In the genomic region with DNA sequence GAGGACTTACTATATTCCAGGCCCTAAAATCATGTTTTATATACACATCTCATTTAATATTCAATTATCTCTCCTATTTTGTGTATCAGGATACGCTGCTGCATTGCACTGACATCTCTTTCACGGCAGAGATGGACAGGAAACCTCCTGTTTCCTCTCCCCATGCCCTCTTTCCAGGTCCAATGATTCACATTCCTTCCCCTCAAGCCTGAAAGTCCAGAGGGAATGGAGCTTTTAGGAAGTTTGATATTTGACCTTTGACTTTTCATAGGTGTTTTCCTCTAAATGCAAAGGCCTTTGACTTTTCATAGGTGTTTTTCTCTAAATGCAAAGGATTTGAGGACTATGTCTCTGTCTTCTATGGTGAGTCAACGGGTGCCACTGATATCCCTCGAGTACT, we compare ENCODE assay signal across 37 cellular contexts.
"Had no signal": no experiment of that assay in that cellular context is flagged by ENCODE, and none has a peak within 500 bp of the region (broad histone marks: within the 10 kb centered on the region; RNA-seq: fewer than 3 reads in every experiment).

No MANE protein-coding gene starts in this region.

- H3K36me3 ChIP-seq: adrenal gland, ascending aorta, brain microvascular endothelial cell, esophagus muscularis mucosa, gastrocnemius medialis, heart right ventricle, WERI-Rb-1 had no signal

- H3K9me3 ChIP-seq: adrenal gland, ascending aorta, esophagus muscularis mucosa, gastrocnemius medialis, heart right ventricle had no signal

- H3K27ac ChIP-seq: adrenal gland, ascending aorta, brain microvascular endothelial cell, coronary artery, esophagus muscularis mucosa, foreskin keratinocyte, gastrocnemius medialis, heart right ventricle, WERI-Rb-1 had no signal

- H3K4me3 Mint-ChIP-seq: activated CD4-positive, alpha-beta memory T cell treated with anti-CD3 and anti-CD28 coated beads for 36 hours; activated CD4-positive, alpha-beta T cell treated with anti-CD3 and anti-CD28 coated beads for 36 hours; activated CD4-positive, alpha-beta T cell treated with anti-CD3 and anti-CD28 coated beads, Interleukin-2, amount 10 ng/mL, durations not matched to agents 24 days and 14 days; activated CD8-positive, alpha-beta memory T cell treated with anti-CD3 and anti-CD28 coated beads, Interleukin-2, amount 10 ng/mL, durations not matched to agents 7 days and 5 days; activated CD8-positive, alpha-beta T cell treated with anti-CD3 and anti-CD28 coated beads, Interleukin-2, amount 10 ng/mL, durations not matched to agents 7 days and 5 days; activated naive CD4-positive, alpha-beta T cell treated with anti-CD3 and anti-CD28 coated beads for 36 hours; activated naive CD4-positive, alpha-beta T cell treated with anti-CD3 and anti-CD28 coated beads, Interleukin-2, amount 50 U/mL, for 24 hours; activated naive CD8-positive, alpha-beta T cell treated with anti-CD3 and anti-CD28 coated beads for 36 hours; activated naive CD8-positive, alpha-beta T cell treated with anti-CD3 and anti-CD28 coated beads, Interleukin-2, amount 50 U/mL, for 24 hours; activated T-helper 1 cell treated with anti-CD3 and anti-CD28 coated beads, Interleukin-12 subunit alpha, Interleukin-12 subunit beta, Interleukin-2, Interleukin-4 antibody, amounts not matched to agents 30 ng/mL and 10 ng/mL and 1 ng/mL, durations not matched to agents 14 hours and 24 hours and 36 hours; central memory CD8-positive, alpha-beta T cell; dendritic cell treated with granulocyte-macrophage colony-stimulating factor and Interleukin-4, amounts not matched to agents 40 ng/mL and 50 ng/mL, for 4 days; effector memory CD8-positive, alpha-beta T cell; T-helper 17 cell; T-helper 2 cell treated with Interferon-gamma antibody and Interleukin-4, amounts not matched to agents 5 μg/mL and 100 μg/mL, for 36 hours had no signal

- DNase-seq: activated CD4-positive, alpha-beta memory T cell treated with anti-CD3 and anti-CD28 coated beads for 36 hours; activated CD4-positive, alpha-beta T cell treated with anti-CD3 and anti-CD28 coated beads for 36 hours; activated CD4-positive, alpha-beta T cell treated with anti-CD3 and anti-CD28 coated beads, Interleukin-2, amount 10 ng/mL, durations not matched to agents 24 days and 14 days; activated CD4-positive, CD25-positive, alpha-beta regulatory T cell; activated CD4-positive, CD25-positive, alpha-beta regulatory T cell treated with anti-CD3 and anti-CD28 coated beads, Interleukin-2, amount 50 U/mL, for 72 hours; activated CD8-positive, alpha-beta memory T cell treated with anti-CD3 and anti-CD28 coated beads, Interleukin-2, amount 10 ng/mL, durations not matched to agents 7 days and 5 days; activated CD8-positive, alpha-beta memory T cell treated with anti-CD3 and anti-CD28 coated beads, Interleukin-2, amount 50 U/mL, for 4 hours; activated CD8-positive, alpha-beta T cell treated with anti-CD3 and anti-CD28 coated beads, Interleukin-2, amount 10 ng/mL, durations not matched to agents 7 days and 5 days; activated effector memory CD4-positive, alpha-beta T cell treated with anti-CD3 and anti-CD28 coated beads, Interleukin-2, amount 50 U/mL, for 16 hours; activated naive CD4-positive, alpha-beta T cell treated with anti-CD3 and anti-CD28 coated beads for 36 hours; activated naive CD8-positive, alpha-beta T cell treated with anti-CD3 and anti-CD28 coated beads for 36 hours; activated naive CD8-positive, alpha-beta T cell treated with anti-CD3 and anti-CD28 coated beads, Interleukin-2, amount 50 U/mL, for 24 hours; activated T-cell treated with anti-CD3 and anti-CD28 coated beads, Interleukin-2, amount 50 U/mL, for 1 hour; activated T-cell treated with anti-CD3 and anti-CD28 coated beads, Interleukin-2, amount 50 U/mL, for 48 hours; adrenal gland; brain microvascular endothelial cell; effector CD4-positive, alpha-beta T cell; effector memory CD8-positive, alpha-beta T cell; erythroblast; foreskin keratinocyte; gastrocnemius medialis; heart right ventricle; T-helper 1 cell; T-helper 17 cell; T1000; WERI-Rb-1 had no signal

- H3K4me3 ChIP-seq: adrenal gland, ascending aorta, coronary artery, esophagus muscularis mucosa, gastrocnemius medialis, heart right ventricle had no signal

- H3K27me3 Mint-ChIP-seq: activated CD4-positive, alpha-beta memory T cell treated with anti-CD3 and anti-CD28 coated beads for 36 hours; activated CD4-positive, alpha-beta T cell treated with anti-CD3 and anti-CD28 coated beads for 36 hours; activated CD4-positive, alpha-beta T cell treated with anti-CD3 and anti-CD28 coated beads, Interleukin-2, amount 10 ng/mL, durations not matched to agents 24 days and 14 days; activated naive CD8-positive, alpha-beta T cell treated with anti-CD3 and anti-CD28 coated beads for 36 hours had no signal

- H3K9me3 Mint-ChIP-seq: activated CD4-positive, alpha-beta memory T cell treated with anti-CD3 and anti-CD28 coated beads for 36 hours; activated CD4-positive, alpha-beta T cell treated with anti-CD3 and anti-CD28 coated beads, Interleukin-2, amount 10 ng/mL, durations not matched to agents 24 days and 14 days; activated naive CD4-positive, alpha-beta T cell treated with anti-CD3 and anti-CD28 coated beads for 36 hours; activated naive CD4-positive, alpha-beta T cell treated with anti-CD3 and anti-CD28 coated beads, Interleukin-2, amount 50 U/mL, for 24 hours; activated naive CD8-positive, alpha-beta T cell treated with anti-CD3 and anti-CD28 coated beads for 36 hours; activated naive CD8-positive, alpha-beta T cell treated with anti-CD3 and anti-CD28 coated beads, Interleukin-2, amount 50 U/mL, for 24 hours; activated T-helper 1 cell treated with anti-CD3 and anti-CD28 coated beads, Interleukin-12 subunit alpha, Interleukin-12 subunit beta, Interleukin-2, Interleukin-4 antibody, amounts not matched to agents 30 ng/mL and 10 ng/mL and 1 ng/mL, durations not matched to agents 14 hours and 24 hours and 36 hours; activated T-helper 2 cell treated with anti-CD3 and anti-CD28 coated beads, Interferon-gamma antibody, Interleukin-2, Interleukin-4, amounts not matched to agents 10 μg/mL and 5 μg/mL and 100 μg/mL, durations not matched to agents 14 hours and 24 hours and 36 hours; central memory CD8-positive, alpha-beta T cell; dendritic cell treated with granulocyte-macrophage colony-stimulating factor and Interleukin-4, amounts not matched to agents 40 ng/mL and 50 ng/mL, for 4 days; effector memory CD8-positive, alpha-beta T cell; T-helper 2 cell treated with Interferon-gamma antibody and Interleukin-4, amounts not matched to agents 5 μg/mL and 100 μg/mL, for 36 hours had no signal

- FAIRE-seq: bronchial epithelial cell, endometrium had no signal

- H3K27ac Mint-ChIP-seq: activated CD4-positive, alpha-beta memory T cell treated with anti-CD3 and anti-CD28 coated beads for 36 hours; activated CD4-positive, alpha-beta T cell treated with anti-CD3 and anti-CD28 coated beads for 36 hours; activated CD4-positive, alpha-beta T cell treated with anti-CD3 and anti-CD28 coated beads, Interleukin-2, amount 10 ng/mL, durations not matched to agents 24 days and 14 days; activated CD8-positive, alpha-beta memory T cell treated with anti-CD3 and anti-CD28 coated beads, Interleukin-2, amount 10 ng/mL, durations not matched to agents 7 days and 5 days; activated CD8-positive, alpha-beta T cell treated with anti-CD3 and anti-CD28 coated beads, Interleukin-2, amount 10 ng/mL, durations not matched to agents 7 days and 5 days; activated naive CD4-positive, alpha-beta T cell treated with anti-CD3 and anti-CD28 coated beads for 36 hours; activated naive CD4-positive, alpha-beta T cell treated with anti-CD3 and anti-CD28 coated beads, Interleukin-2, amount 50 U/mL, for 24 hours; activated naive CD8-positive, alpha-beta T cell treated with anti-CD3 and anti-CD28 coated beads for 36 hours; activated naive CD8-positive, alpha-beta T cell treated with anti-CD3 and anti-CD28 coated beads, Interleukin-2, amount 50 U/mL, for 24 hours; activated T-helper 1 cell treated with anti-CD3 and anti-CD28 coated beads, Interleukin-12 subunit alpha, Interleukin-12 subunit beta, Interleukin-2, Interleukin-4 antibody, amounts not matched to agents 30 ng/mL and 10 ng/mL and 1 ng/mL, durations not matched to agents 14 hours and 24 hours and 36 hours; activated T-helper 2 cell treated with anti-CD3 and anti-CD28 coated beads, Interferon-gamma antibody, Interleukin-2, Interleukin-4, amounts not matched to agents 10 μg/mL and 5 μg/mL and 100 μg/mL, durations not matched to agents 14 hours and 24 hours and 36 hours; dendritic cell treated with granulocyte-macrophage colony-stimulating factor and Interleukin-4, amounts not matched to agents 40 ng/mL and 50 ng/mL, for 4 days; effector memory CD8-positive, alpha-beta T cell; T-helper 17 cell; T-helper 2 cell treated with Interferon-gamma antibody and Interleukin-4, amounts not matched to agents 5 μg/mL and 100 μg/mL, for 36 hours had no signal

- ATAC-seq: activated CD4-positive, alpha-beta T cell treated with anti-CD3 and anti-CD28 coated beads for 36 hours; activated CD8-positive, alpha-beta memory T cell treated with anti-CD3 and anti-CD28 coated beads, Interleukin-2, amount 10 ng/mL, durations not matched to agents 7 days and 5 days; activated CD8-positive, alpha-beta T cell treated with anti-CD3 and anti-CD28 coated beads, Interleukin-2, amount 10 ng/mL, durations not matched to agents 7 days and 5 days; activated naive CD8-positive, alpha-beta T cell treated with anti-CD3 and anti-CD28 coated beads, Interleukin-2, amount 50 U/mL, for 24 hours; effector memory CD8-positive, alpha-beta T cell; foreskin keratinocyte; gastrocnemius medialis; T-helper 17 cell had no signal

- H3K4me1 ChIP-seq: adrenal gland, ascending aorta had no signal

- H3K36me3 Mint-ChIP-seq: activated CD4-positive, alpha-beta memory T cell treated with anti-CD3 and anti-CD28 coated beads for 36 hours; activated CD8-positive, alpha-beta memory T cell treated with anti-CD3 and anti-CD28 coated beads, Interleukin-2, amount 10 ng/mL, durations not matched to agents 7 days and 5 days; activated naive CD4-positive, alpha-beta T cell treated with anti-CD3 and anti-CD28 coated beads, Interleukin-2, amount 50 U/mL, for 24 hours; activated naive CD8-positive, alpha-beta T cell treated with anti-CD3 and anti-CD28 coated beads for 36 hours had no signal

- H3K27me3 ChIP-seq: adrenal gland, ascending aorta, brain microvascular endothelial cell, esophagus muscularis mucosa, foreskin keratinocyte, gastrocnemius medialis had no signal

- H3K4me1 Mint-ChIP-seq: activated CD4-positive, alpha-beta T cell treated with anti-CD3 and anti-CD28 coated beads for 36 hours; activated CD4-positive, alpha-beta T cell treated with anti-CD3 and anti-CD28 coated beads, Interleukin-2, amount 10 ng/mL, durations not matched to agents 24 days and 14 days; activated naive CD4-positive, alpha-beta T cell treated with anti-CD3 and anti-CD28 coated beads, Interleukin-2, amount 50 U/mL, for 24 hours; activated naive CD8-positive, alpha-beta T cell treated with anti-CD3 and anti-CD28 coated beads for 36 hours; activated naive CD8-positive, alpha-beta T cell treated with anti-CD3 and anti-CD28 coated beads, Interleukin-2, amount 50 U/mL, for 24 hours; central memory CD8-positive, alpha-beta T cell; T-helper 17 cell had no signal
